ENCODE assay signal across 1 cellular context in genomic region chr5:61275841-61276240, GRCh38.
TF ChIP-seq lines count a peak whose summit lies in the region.

No MANE protein-coding gene starts in this region.

TF ChIP-seq in HepG2, 621 proteins besides CTCF, POLR2A, EP300 and RAD21 (continued from another document):
- TF ChIP-seq KLF12 (CRISPR knock-in tag; IDR thresholded peaks at IDR 0.05; ENCODE audit: borderline replicate concordance) (no peak), KIAA2018 (CRISPR knock-in tag; IDR thresholded peaks at IDR 0.05; ENCODE audit: borderline replicate concordance) (no peak), CENPT (CRISPR knock-in tag; IDR thresholded peaks at IDR 0.05; ENCODE audit: low read depth) (no peak), NCOA5 (CRISPR knock-in tag; IDR thresholded peaks at IDR 0.05) (no peak), CERS6 (CRISPR knock-in tag; IDR thresholded peaks at IDR 0.05) (no peak), TEAD3 (CRISPR knock-in tag; optimal IDR thresholded peaks at IDR 0.05; ENCODE audit: borderline replicate concordance) (no peak), ZNF33B (CRISPR knock-in tag; IDR thresholded peaks at IDR 0.05) (no peak), MTF2 (CRISPR knock-in tag; IDR thresholded peaks at IDR 0.05; ENCODE audit: borderline replicate concordance) (no peak), MEF2D (CRISPR knock-in tag; IDR thresholded peaks at IDR 0.05) (no peak), ZNF7 (CRISPR knock-in tag; IDR thresholded peaks at IDR 0.05) (no peak), ZNF556 (CRISPR knock-in tag; IDR thresholded peaks at IDR 0.05; ENCODE audit: borderline replicate concordance) (no peak), SMARCE1 (IDR thresholded peaks at IDR 0.05; ENCODE audit: borderline replicate concordance) (no peak), NR0B2 (CRISPR knock-in tag; IDR thresholded peaks at IDR 0.05) (no peak)
